In the genomic region with DNA sequence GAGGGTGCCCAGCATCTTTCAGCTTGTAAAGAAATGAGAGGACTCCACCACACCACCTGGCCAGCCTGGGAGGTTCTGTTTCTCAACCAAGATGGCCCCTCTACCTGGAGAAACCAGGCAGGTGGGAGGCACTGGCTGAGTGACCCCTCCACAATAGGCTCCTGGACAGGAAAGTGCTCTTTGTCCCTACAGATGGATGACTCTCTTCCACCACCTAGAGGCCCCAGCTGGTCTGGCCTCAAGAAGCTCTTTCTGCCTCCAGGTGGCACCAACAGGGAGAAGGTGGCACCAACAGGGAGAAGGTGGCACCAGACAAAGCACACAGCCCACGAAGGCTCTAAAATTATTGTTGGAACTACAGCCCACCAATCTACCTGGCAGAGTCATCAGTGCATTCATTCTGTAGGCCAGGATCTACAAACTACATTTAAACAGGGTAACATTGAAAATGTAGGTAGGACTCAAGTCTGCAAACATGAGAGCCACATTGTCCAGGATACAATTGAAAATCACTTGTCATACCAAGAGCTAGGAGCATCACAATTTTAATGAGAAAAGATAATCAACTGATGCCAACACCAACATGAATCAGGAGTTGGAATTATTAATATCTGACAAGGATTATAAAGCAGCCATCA, we compare ENCODE assay signal across 8 cellular contexts. TPM values are rescaled to one million over a fixed set of nuclear protein-coding genes. Genes with fewer than 3 reads are reported as not detected.
DNase-seq lines count a peak whose midpoint lies in the region; ATAC-seq and TF ChIP-seq lines count a peak whose summit lies in the region.

No MANE protein-coding gene starts in this region.

- H3K9me3 Mint-ChIP-seq in activated CD4-positive, alpha-beta T cell treated with anti-CD3 and anti-CD28 coated beads for 36 hours (ENCODE audit: low read depth) = no peaks in the 10 kb centered on the region

- POLR2A ChIA-PET in activated CD4-positive, alpha-beta T cell treated with anti-CD3 and anti-CD28 coated beads for 36 hours (lab: Charles Lee) = interaction anchor here (0.6 kb wide), 1 partner anchor 46 kb away, joined by 3 read pairs; no protein-coding TSS in a partner anchor

- no peaks in the 10 kb centered on the region for H3K27me3 Mint-ChIP-seq in activated CD4-positive, alpha-beta T cell treated with anti-CD3 and anti-CD28 coated beads for 36 hours

- peak; percentile 69 for DNase-seq in activated CD4-positive, alpha-beta T cell treated with anti-CD3 and anti-CD28 coated beads for 36 hours
- DNase-seq in activated CD4-positive, alpha-beta T cell treated with anti-CD3 and anti-CD28 coated beads for 1 hour = no peak
- DNase-seq in NCI-H1105 (lab: John Stamatoyannopoulos, UW) (peak; percentile 54), fibroblast of pulmonary artery (ENCODE audit: low read depth) (peak; percentile 53), KBM-7 (no peak), T1000 (lab: John Stamatoyannopoulos, UW) (no peak)
- peak; percentile 38 to 55 for DNase-seq in activated CD4-positive, alpha-beta T cell treated with anti-CD3 and anti-CD28 coated beads for 4 hours
- peak; percentile 30 for DNase-seq in stimulated activated CD4-positive, alpha-beta T cell treated with anti-CD3 and anti-CD28 coated beads, Interleukin-4, amount 100 ng/mL, for 1 hour

- no peak overlapping the region for H3K4me3 ChIP-seq in fibroblast of pulmonary artery (replicated peaks; ENCODE audit: low read depth, low read length)

- in situ Hi-C loops in KBM-7 (cut with MboI; ENCODE audit: low pct_unique_long_range_greater_than_20kb, low sequenced_read_pairs) = no loop called here

- intact Hi-C loops in activated CD4-positive, alpha-beta T cell treated with anti-CD3 and anti-CD28 coated beads for 36 hours (cut with DNase I, micrococcal nuclease) = no loop called here

- peak; percentile 70 for ATAC-seq in activated CD4-positive, alpha-beta T cell treated with anti-CD3 and anti-CD28 coated beads for 36 hours

- TF ChIP-seq CTCF in fibroblast of pulmonary artery (IDR thresholded peaks at IDR 0.05; ENCODE audit: low read length, missing control alignments) = peak; percentile 81

- peaks cover 16% of the 10 kb centered on the region for H3K4me1 Mint-ChIP-seq in activated CD4-positive, alpha-beta T cell treated with anti-CD3 and anti-CD28 coated beads for 36 hours

- no peak overlapping the region for H3K27ac Mint-ChIP-seq in activated CD4-positive, alpha-beta T cell treated with anti-CD3 and anti-CD28 coated beads for 36 hours

- no peak overlapping the region for H3K4me3 Mint-ChIP-seq in activated CD4-positive, alpha-beta T cell treated with anti-CD3 and anti-CD28 coated beads for 36 hours

- CTCF ChIA-PET in activated CD4-positive, alpha-beta T cell treated with anti-CD3 and anti-CD28 coated beads for 36 hours (lab: Charles Lee) = interaction anchor here (0.7 to 3.2 kb wide), 10 partner anchors 10 to 111 kb away, joined by 3 to 18 read pairs (median 3); no protein-coding TSS in a partner anchor

- H3K36me3 Mint-ChIP-seq in activated CD4-positive, alpha-beta T cell treated with anti-CD3 and anti-CD28 coated beads for 36 hours (ENCODE audit: low read depth) = peaks cover 88% of the 10 kb centered on the region

RNA-seq across cellular contexts. Expression of gene TMPRSS3, which starts 14.4 kb away (rescaled TPM):
- 100 to 1,000 TPM in 1 of 2 experiments, 10 to 100 TPM in 1; 99.1 to 113 TPM for total RNA-seq in activated CD4-positive, alpha-beta T cell treated with anti-CD3 and anti-CD28 coated beads for 36 hours

RNA-seq across cellular contexts. Expression of gene TFF1, which starts 15.1 kb away (rescaled TPM):
- total RNA-seq in activated CD4-positive, alpha-beta T cell treated with anti-CD3 and anti-CD28 coated beads for 36 hours = not detected

RNA-seq across cellular contexts. Expression of gene UBASH3A, which starts 22.2 kb away (rescaled TPM):
- 10 to 100 TPM; 37.3 to 39.0 TPM for total RNA-seq in activated CD4-positive, alpha-beta T cell treated with anti-CD3 and anti-CD28 coated beads for 36 hours

RNA-seq across cellular contexts. Expression of gene TFF2, which starts 30.7 kb away (rescaled TPM):
- total RNA-seq in activated CD4-positive, alpha-beta T cell treated with anti-CD3 and anti-CD28 coated beads for 36 hours = not detected

Comparison
In these comparisons a context has a peak if more than half of its experiments do, and no peak if none do; other contexts are left out.
1. DNase-seq: peak in activated CD4-positive, alpha-beta T cell treated with anti-CD3 and anti-CD28 coated beads for 36 hours (single experiment), NCI-H1105 (single experiment), activated CD4-positive, alpha-beta T cell treated with anti-CD3 and anti-CD28 coated beads for 4 hours (2 of 2), fibroblast of pulmonary artery (single experiment) and stimulated activated CD4-positive, alpha-beta T cell treated with anti-CD3 and anti-CD28 coated beads, Interleukin-4, amount 100 ng/mL, for 1 hour (single experiment); none in activated CD4-positive, alpha-beta T cell treated with anti-CD3 and anti-CD28 coated beads for 1 hour (single experiment), KBM-7 (single experiment) and T1000 (single experiment).